Comparison of ENCODE assay signal across 8 cellular contexts in the genomic region with DNA sequence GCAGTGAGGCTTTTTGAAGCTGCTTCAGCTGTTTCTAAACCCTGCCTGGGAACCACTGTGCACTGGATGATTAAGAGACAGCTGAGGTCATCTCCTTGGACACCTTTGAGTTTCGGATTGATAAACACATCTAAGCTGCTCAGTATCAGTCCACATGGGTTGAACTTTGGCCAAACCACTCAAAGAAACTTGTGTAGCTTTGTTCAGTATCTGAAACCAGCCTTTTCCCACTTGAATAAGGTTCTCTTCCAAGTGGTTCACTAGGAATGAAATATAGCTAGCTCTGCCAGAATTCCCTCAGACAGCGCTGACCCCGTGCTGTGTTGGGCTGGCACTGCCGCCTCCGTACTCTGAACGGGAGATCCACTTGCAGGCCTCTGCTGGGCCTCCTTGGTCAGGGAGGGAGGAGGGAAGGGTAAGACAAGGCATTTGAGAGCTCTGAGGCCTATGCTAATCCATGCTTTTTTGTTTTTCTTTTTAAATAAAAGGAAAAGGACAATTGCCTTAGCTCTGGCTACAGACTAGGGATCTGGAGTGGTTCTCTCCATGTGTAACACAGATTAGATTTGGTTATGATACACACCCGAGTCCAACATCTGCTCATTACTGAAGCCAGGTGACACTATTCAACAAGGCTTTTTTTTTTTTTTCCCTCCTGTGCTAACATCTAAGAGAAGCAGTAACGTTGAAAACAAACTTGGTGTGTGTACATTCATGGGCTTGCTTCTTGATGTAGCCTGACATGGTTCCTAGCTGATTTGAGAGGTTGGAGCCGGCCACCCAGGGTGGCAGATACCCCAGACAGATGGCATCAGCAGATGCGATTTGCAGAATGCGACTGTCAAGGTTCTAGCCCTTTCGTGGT.
DNase-seq lines count a peak whose midpoint lies in the region; ATAC-seq and TF ChIP-seq lines count a peak whose summit lies in the region.

No MANE protein-coding gene starts in this region.

- no peaks in the 10 kb centered on the region for H3K9me3 Mint-ChIP-seq in natural killer cell
- peaks cover 3% of the 10 kb centered on the region for H3K9me3 Mint-ChIP-seq in natural killer cell treated with Interleukin-12 subunit alpha and Interleukin-12 subunit beta and Interleukin-15 and Interleukin-18, amount 100 ng/mL, for 72 hours

- ATAC-seq in natural killer cell (no peak), HG02885 (IDR thresholded peaks at IDR 0.05; ENCODE audit: poor library complexity, unreplicated experiment) (peak; percentile 95)
- no peak for ATAC-seq in natural killer cell treated with Interleukin-12 subunit alpha and Interleukin-12 subunit beta and Interleukin-15 and Interleukin-18, amount 100 ng/mL, for 72 hours

- no peaks in the 10 kb centered on the region for H3K36me3 Mint-ChIP-seq in natural killer cell
- H3K36me3 Mint-ChIP-seq in natural killer cell treated with Interleukin-12 subunit alpha and Interleukin-12 subunit beta and Interleukin-15 and Interleukin-18, amount 100 ng/mL, for 72 hours: peaks cover 6% of the 10 kb centered on the region

- H3K4me1 Mint-ChIP-seq in natural killer cell: peaks cover 66 to 71% of the 10 kb centered on the region in 2 donors
- H3K4me1 Mint-ChIP-seq in natural killer cell treated with Interleukin-12 subunit alpha and Interleukin-12 subunit beta and Interleukin-15 and Interleukin-18, amount 100 ng/mL, for 72 hours (ENCODE audit: low read depth in 2 of 2): peaks cover 31 to 43% of the 10 kb centered on the region in 2 donors

- peak overlapping the region; percentile 6 to 49 for H3K27ac Mint-ChIP-seq in natural killer cell
- H3K27ac Mint-ChIP-seq in natural killer cell treated with Interleukin-12 subunit alpha and Interleukin-12 subunit beta and Interleukin-15 and Interleukin-18, amount 100 ng/mL, for 72 hours: peak overlapping the region in 1 of 2 donors; percentile 45

- H3K27me3 Mint-ChIP-seq in natural killer cell (ENCODE audit: low read depth in 2 of 2): no peaks in the 10 kb centered on the region
- H3K27me3 Mint-ChIP-seq in natural killer cell treated with Interleukin-12 subunit alpha and Interleukin-12 subunit beta and Interleukin-15 and Interleukin-18, amount 100 ng/mL, for 72 hours: no peaks in the 10 kb centered on the region

- TF ChIP-seq CTCF in natural killer cell (IDR thresholded peaks at IDR 0.05): no peak

- no peak overlapping the region for H3K4me3 Mint-ChIP-seq in natural killer cell
- no peak overlapping the region for H3K4me3 Mint-ChIP-seq in natural killer cell treated with Interleukin-12 subunit alpha and Interleukin-12 subunit beta and Interleukin-15 and Interleukin-18, amount 100 ng/mL, for 72 hours

- DNase-seq in natural killer cell (no peak), RPMI7951 (ENCODE audit: low read depth) (peak; percentile 83), head of caudate nucleus (peak in 26 of 42 donors; percentile 27 to 71 (median 44)), smooth muscle cell of the brain vasculature (ENCODE audit: low read depth, low spot score) (peak; percentile 9), NK-92 (lab: John Stamatoyannopoulos, UW; ENCODE audit: unreplicated experiment) (no peak)
- DNase-seq in natural killer cell treated with Interleukin-12 subunit alpha and Interleukin-12 subunit beta and Interleukin-15 and Interleukin-18, amount 100 ng/mL, for 72 hours (ENCODE audit: low spot score): no peak
- no peak for DNase-seq in activated T-cell treated with anti-CD3 and anti-CD28 coated beads, Interleukin-2, amount 50 U/mL, for 1 hour

- intact Hi-C loops in natural killer cell (cut with micrococcal nuclease): no loop called here
- intact Hi-C loops in head of caudate nucleus (cut with DNase I): no loop called here

Comparison
In these comparisons a context has a peak if more than half of its experiments do, and no peak if none do; other contexts are left out.
1. DNase-seq: peak in RPMI7951 (single experiment), head of caudate nucleus (26 of 42) and smooth muscle cell of the brain vasculature (single experiment); none in natural killer cell (single experiment), natural killer cell treated with Interleukin-12 subunit alpha and Interleukin-12 subunit beta and Interleukin-15 and Interleukin-18, amount 100 ng/mL, for 72 hours (single experiment), NK-92 (single experiment) and activated T-cell treated with anti-CD3 and anti-CD28 coated beads, Interleukin-2, amount 50 U/mL, for 1 hour (single experiment).